In the genomic region with DNA sequence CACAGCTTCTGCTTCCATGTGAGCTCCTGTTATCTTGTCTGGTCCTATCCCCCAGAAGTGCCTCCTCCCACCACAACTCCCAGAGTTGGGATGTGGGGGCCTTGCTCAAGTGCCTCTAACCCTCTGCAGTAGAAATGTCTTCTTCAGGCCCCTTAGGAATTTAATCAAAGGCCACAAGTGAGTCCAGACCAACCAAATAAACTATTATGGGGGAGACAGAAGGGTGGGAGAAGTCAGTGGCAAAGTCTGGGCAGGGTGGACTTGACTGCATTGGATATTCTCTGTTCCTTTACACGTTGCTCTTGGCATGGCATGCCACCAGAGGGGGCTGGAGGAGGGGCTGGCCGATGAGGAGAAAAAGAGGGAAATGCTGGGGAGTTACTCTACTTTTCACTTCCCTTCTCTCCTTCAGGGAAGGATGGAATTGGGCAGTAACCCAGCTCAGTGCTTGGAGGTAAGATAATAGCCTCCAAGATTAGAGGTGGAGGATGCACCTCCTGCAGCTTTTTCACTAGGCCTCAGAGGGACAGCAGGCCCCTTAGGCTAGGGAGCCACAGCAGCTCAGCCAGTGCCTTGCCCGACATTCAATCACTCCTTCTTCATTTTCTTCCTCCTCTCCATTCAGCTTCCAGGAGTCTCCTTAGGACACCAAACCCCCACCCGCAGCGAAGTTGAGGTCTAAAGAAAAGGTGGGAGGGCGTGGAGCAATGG, we compare ENCODE assay signal across 9 cellular contexts. TPM values are rescaled to one million over a fixed set of nuclear protein-coding genes. Genes with fewer than 3 reads are reported as not detected.
DNase-seq lines count a peak whose midpoint lies in the region; ATAC-seq, FAIRE-seq and TF ChIP-seq lines count a peak whose summit lies in the region.
"Had no signal": no experiment of that assay in that cellular context is flagged by ENCODE, and none has a peak within 500 bp of the region (broad histone marks: within the 10 kb centered on the region; RNA-seq: fewer than 3 reads in every experiment).

No MANE protein-coding gene starts in this region.

- peaks cover 15% of the 10 kb centered on the region for H4K20me1 ChIP-seq in Loucy (ENCODE audit: insufficient read depth, low read length, poor library complexity, severe bottlenecking)

- FAIRE-seq in urothelium cell line (lab: Jason Lieb, UNC): no peak

- H3K79me2 ChIP-seq in Loucy (ENCODE audit: insufficient read depth, low read length): peaks cover 25% of the 10 kb centered on the region

- no peaks in the 10 kb centered on the region for H3K9me2 ChIP-seq in Loucy (replicated peaks; ENCODE audit: low read depth, low read length)

- TF ChIP-seq CTCF in Loucy (conservative IDR thresholded peaks at IDR 0.05; ENCODE audit: low read length) (peak; percentile 65), mesothelial cell of epicardium (IDR thresholded peaks at IDR 0.05; ENCODE audit: unreplicated experiment) (no peak)

- H3K4me2 ChIP-seq in Loucy (ENCODE audit: low read depth, low read length, poor library complexity, severe bottlenecking): peak overlapping the region; percentile 90

- peaks cover 9% of the 10 kb centered on the region for H3K27me3 Mint-ChIP-seq in activated T-helper 2 cell treated with anti-CD3 and anti-CD28 coated beads, Interferon-gamma antibody, Interleukin-2, Interleukin-4, amounts not matched to agents 10 μg/mL and 5 μg/mL and 100 μg/mL, durations not matched to agents 14 hours and 24 hours and 36 hours (ENCODE audit: low read depth)
- peaks cover 24% of the 10 kb centered on the region for H3K27me3 Mint-ChIP-seq in mesothelial cell of epicardium (ENCODE audit: low read depth)

- H3K4me3 Mint-ChIP-seq in activated T-helper 2 cell treated with anti-CD3 and anti-CD28 coated beads, Interferon-gamma antibody, Interleukin-2, Interleukin-4, amounts not matched to agents 10 μg/mL and 5 μg/mL and 100 μg/mL, durations not matched to agents 14 hours and 24 hours and 36 hours (ENCODE audit: low read depth): peak overlapping the region; percentile 99
- peak overlapping the region; percentile 100 for H3K4me3 Mint-ChIP-seq in mesothelial cell of epicardium

- H3F3A ChIP-seq in Loucy (ENCODE audit: low read depth): peaks cover 8% of the 10 kb centered on the region; the same call in 1 of the 2 replicates

- DNase-seq in NCI-H1436 (lab: John Stamatoyannopoulos, UW) (peak; percentile 18), NCI-H1436 treated with DMSO at 0.1 percent for 48 hours (lab: John Stamatoyannopoulos, UW) (no peak), mesothelial cell of epicardium (ENCODE audit: low spot score in 2 of 2, unreplicated experiment in 2 of 2) (no peak), urothelium cell line (ENCODE audit: low spot score) (no peak), NCI-H2107 (lab: John Stamatoyannopoulos, UW) (no peak)
- DNase-seq in activated T-helper 2 cell treated with anti-CD3 and anti-CD28 coated beads, Interferon-gamma antibody, Interleukin-2, Interleukin-4, amounts not matched to agents 10 μg/mL and 5 μg/mL and 100 μg/mL, durations not matched to agents 14 hours and 24 hours and 36 hours (ENCODE audit: low spot score): no peak

- 0 out of 2 replicates have a peak overlapping the region, but pooled peaks have one; percentile 13 for H2AFZ ChIP-seq in Loucy (ENCODE audit: low read length)

- H3K9me3 Mint-ChIP-seq in activated T-helper 2 cell treated with anti-CD3 and anti-CD28 coated beads, Interferon-gamma antibody, Interleukin-2, Interleukin-4, amounts not matched to agents 10 μg/mL and 5 μg/mL and 100 μg/mL, durations not matched to agents 14 hours and 24 hours and 36 hours: no peaks in the 10 kb centered on the region
- no peaks in the 10 kb centered on the region for H3K9me3 Mint-ChIP-seq in mesothelial cell of epicardium

- peak overlapping the region; percentile 51 for H3K27ac Mint-ChIP-seq in activated T-helper 2 cell treated with anti-CD3 and anti-CD28 coated beads, Interferon-gamma antibody, Interleukin-2, Interleukin-4, amounts not matched to agents 10 μg/mL and 5 μg/mL and 100 μg/mL, durations not matched to agents 14 hours and 24 hours and 36 hours
- peak overlapping the region; percentile 87 for H3K27ac Mint-ChIP-seq in mesothelial cell of epicardium

- peaks cover 19% of the 10 kb centered on the region for H3K4me1 Mint-ChIP-seq in activated T-helper 2 cell treated with anti-CD3 and anti-CD28 coated beads, Interferon-gamma antibody, Interleukin-2, Interleukin-4, amounts not matched to agents 10 μg/mL and 5 μg/mL and 100 μg/mL, durations not matched to agents 14 hours and 24 hours and 36 hours (ENCODE audit: low read depth)
- peaks cover 33% of the 10 kb centered on the region for H3K4me1 Mint-ChIP-seq in mesothelial cell of epicardium

- peaks cover 21% of the 10 kb centered on the region for H3K36me3 Mint-ChIP-seq in activated T-helper 2 cell treated with anti-CD3 and anti-CD28 coated beads, Interferon-gamma antibody, Interleukin-2, Interleukin-4, amounts not matched to agents 10 μg/mL and 5 μg/mL and 100 μg/mL, durations not matched to agents 14 hours and 24 hours and 36 hours (ENCODE audit: low read depth)
- peaks cover 6% of the 10 kb centered on the region for H3K36me3 Mint-ChIP-seq in mesothelial cell of epicardium

- H3K36me3 ChIP-seq in Loucy (ENCODE audit: insufficient read depth, low read length): peaks cover 15% of the 10 kb centered on the region; the same call in 1 of the 2 replicates

- peak overlapping the region; percentile 92 for H3K4me3 ChIP-seq in Loucy (ENCODE audit: low read length, poor library complexity, severe bottlenecking)

- no peaks in the 10 kb centered on the region for H3K9me3 ChIP-seq in Loucy (ENCODE audit: insufficient read depth, low read depth, low read length)
- H3K9me3 ChIP-seq: neutrophil had no signal

- no peak for ATAC-seq in HG03159 (IDR thresholded peaks at IDR 0.05; ENCODE audit: unreplicated experiment)

- no peaks in the 10 kb centered on the region for H3K27me3 ChIP-seq in Loucy (ENCODE audit: insufficient read depth, low read length, poor library complexity, severe bottlenecking)

- H3K9ac ChIP-seq in Loucy (ENCODE audit: low read depth, low read length, poor library complexity, severe bottlenecking): peak overlapping the region; percentile 83

- H3K4me1 ChIP-seq in Loucy (ENCODE audit: insufficient read depth, low read length, poor library complexity, severe bottlenecking): peaks cover 36% of the 10 kb centered on the region

- intact Hi-C loops in activated T-helper 2 cell treated with anti-CD3 and anti-CD28 coated beads, Interferon-gamma antibody, Interleukin-2, Interleukin-4, amounts not matched to agents 10 μg/mL and 5 μg/mL and 100 μg/mL, durations not matched to agents 14 hours and 24 hours and 36 hours (cut with micrococcal nuclease): loop anchor here (5.0 kb wide), 1 partner anchor 384 kb away; the partner anchor contains the start of gene DHRS4

RNA-seq across cellular contexts. Expression of gene AP1G2, which starts 1.2 kb away (rescaled TPM):
- 164 and 170 TPM in 2 replicates for total RNA-seq in activated T-helper 2 cell treated with anti-CD3 and anti-CD28 coated beads, Interferon-gamma antibody, Interleukin-2, Interleukin-4, amounts not matched to agents 10 μg/mL and 5 μg/mL and 100 μg/mL, durations not matched to agents 14 hours and 24 hours and 36 hours
- 268 to 271 TPM (median 269 TPM) in 3 replicates for total RNA-seq in mesothelial cell of epicardium

RNA-seq across cellular contexts. Expression of gene JPH4, which starts 9.8 kb away (rescaled TPM):
- 0.09 TPM in 2 replicates for total RNA-seq in activated T-helper 2 cell treated with anti-CD3 and anti-CD28 coated beads, Interferon-gamma antibody, Interleukin-2, Interleukin-4, amounts not matched to agents 10 μg/mL and 5 μg/mL and 100 μg/mL, durations not matched to agents 14 hours and 24 hours and 36 hours
- total RNA-seq in mesothelial cell of epicardium: 6.4 to 7.4 TPM (median 7.3 TPM) in 3 replicates

RNA-seq across cellular contexts. Expression of gene THTPA, which starts 12.7 kb away (rescaled TPM):
- total RNA-seq in activated T-helper 2 cell treated with anti-CD3 and anti-CD28 coated beads, Interferon-gamma antibody, Interleukin-2, Interleukin-4, amounts not matched to agents 10 μg/mL and 5 μg/mL and 100 μg/mL, durations not matched to agents 14 hours and 24 hours and 36 hours: 12.8 and 13.7 TPM in 2 replicates
- total RNA-seq in mesothelial cell of epicardium: 13.9 to 17.7 TPM (median 15.2 TPM) in 3 replicates

RNA-seq across cellular contexts. Expression of gene ZFHX2, which starts 17.2 kb away (rescaled TPM):
- 2.0 and 2.5 TPM in 2 replicates for total RNA-seq in activated T-helper 2 cell treated with anti-CD3 and anti-CD28 coated beads, Interferon-gamma antibody, Interleukin-2, Interleukin-4, amounts not matched to agents 10 μg/mL and 5 μg/mL and 100 μg/mL, durations not matched to agents 14 hours and 24 hours and 36 hours
- 9.8 to 14.4 TPM (median 13.7 TPM) in 3 replicates for total RNA-seq in mesothelial cell of epicardium
